In genomic region chr5:176413255-176413565, GRCh38 we compare ENCODE assay signal across 10 cellular contexts.
DNase-seq lines count a peak whose midpoint lies in the region; ATAC-seq and TF ChIP-seq lines count a peak whose summit lies in the region.
"Had no signal": no experiment of that assay in that cellular context is flagged by ENCODE, and none has a peak within 500 bp of the region (broad histone marks: within the 10 kb centered on the region; RNA-seq: fewer than 3 reads in every experiment).

No MANE protein-coding gene starts in this region.

- peaks cover 47% of the 10 kb centered on the region for H3K36me3 Mint-ChIP-seq in dendritic cell treated with granulocyte-macrophage colony-stimulating factor and Interleukin-4, amounts not matched to agents 40 ng/mL and 50 ng/mL, for 4 days (ENCODE audit: low read depth)
- peaks cover 6% of the 10 kb centered on the region for H3K36me3 Mint-ChIP-seq in nephron (ENCODE audit: low read depth)

- peak overlapping the region; percentile 7 for H3K27ac Mint-ChIP-seq in dendritic cell treated with granulocyte-macrophage colony-stimulating factor and Interleukin-4, amounts not matched to agents 40 ng/mL and 50 ng/mL, for 4 days
- no peak overlapping the region for H3K27ac Mint-ChIP-seq in nephron
- H3K27ac Mint-ChIP-seq: GM23338 had no signal

- H3K4me3 Mint-ChIP-seq in dendritic cell treated with granulocyte-macrophage colony-stimulating factor and Interleukin-4, amounts not matched to agents 40 ng/mL and 50 ng/mL, for 4 days: no peak overlapping the region
- peak overlapping the region in 2 of 3 experiments; percentile 27 to 33 for H3K4me3 Mint-ChIP-seq in nephron
- H3K4me3 Mint-ChIP-seq: GM23338 had no signal

- TF ChIP-seq CTCF in nephron (IDR thresholded peaks at IDR 0.05; ENCODE audit: unreplicated experiment in 3 of 3): no peak

- peaks cover 5% of the 10 kb centered on the region for H3K27me3 Mint-ChIP-seq in dendritic cell treated with granulocyte-macrophage colony-stimulating factor and Interleukin-4, amounts not matched to agents 40 ng/mL and 50 ng/mL, for 4 days
- H3K27me3 Mint-ChIP-seq in nephron (ENCODE audit: low read depth): peaks cover 4% of the 10 kb centered on the region

- peaks cover 47% of the 10 kb centered on the region for H3K4me1 Mint-ChIP-seq in dendritic cell treated with granulocyte-macrophage colony-stimulating factor and Interleukin-4, amounts not matched to agents 40 ng/mL and 50 ng/mL, for 4 days (ENCODE audit: low read depth)
- peaks cover 13% of the 10 kb centered on the region for H3K4me1 Mint-ChIP-seq in nephron

- H3K9me3 Mint-ChIP-seq in dendritic cell treated with granulocyte-macrophage colony-stimulating factor and Interleukin-4, amounts not matched to agents 40 ng/mL and 50 ng/mL, for 4 days: no peaks in the 10 kb centered on the region
- H3K9me3 Mint-ChIP-seq in nephron: no peaks in the 10 kb centered on the region

- DNase-seq in EL: peak; percentile 84
- DNase-seq in activated gamma-delta T cell (lab: John Stamatoyannopoulos, UW): no peak
- no peak for DNase-seq in NCI-H526 (lab: John Stamatoyannopoulos, UW)
- DNase-seq: NCI-H1436 treated with DMSO at 0.1 percent for 48 hours; stimulated activated CD4-positive, alpha-beta T cell treated with anti-CD3 and anti-CD28 coated beads, Interleukin-4, amount 100 ng/mL, for 1 hour had no signal

- no peak for ATAC-seq in HG03097 (IDR thresholded peaks at IDR 0.05; ENCODE audit: low FRiP score, unreplicated experiment)
- ATAC-seq: GM23338, left lobe of liver had no signal

- intact Hi-C loops in dendritic cell treated with granulocyte-macrophage colony-stimulating factor and Interleukin-4, amounts not matched to agents 40 ng/mL and 50 ng/mL, for 4 days (cut with micrococcal nuclease): loop anchor here (10.0 kb wide), 3 partner anchors 72 to 162 kb away; partner anchors contain the start of gene RNF44
